8 cellular contexts compared by ENCODE assay signal in the genomic region with DNA sequence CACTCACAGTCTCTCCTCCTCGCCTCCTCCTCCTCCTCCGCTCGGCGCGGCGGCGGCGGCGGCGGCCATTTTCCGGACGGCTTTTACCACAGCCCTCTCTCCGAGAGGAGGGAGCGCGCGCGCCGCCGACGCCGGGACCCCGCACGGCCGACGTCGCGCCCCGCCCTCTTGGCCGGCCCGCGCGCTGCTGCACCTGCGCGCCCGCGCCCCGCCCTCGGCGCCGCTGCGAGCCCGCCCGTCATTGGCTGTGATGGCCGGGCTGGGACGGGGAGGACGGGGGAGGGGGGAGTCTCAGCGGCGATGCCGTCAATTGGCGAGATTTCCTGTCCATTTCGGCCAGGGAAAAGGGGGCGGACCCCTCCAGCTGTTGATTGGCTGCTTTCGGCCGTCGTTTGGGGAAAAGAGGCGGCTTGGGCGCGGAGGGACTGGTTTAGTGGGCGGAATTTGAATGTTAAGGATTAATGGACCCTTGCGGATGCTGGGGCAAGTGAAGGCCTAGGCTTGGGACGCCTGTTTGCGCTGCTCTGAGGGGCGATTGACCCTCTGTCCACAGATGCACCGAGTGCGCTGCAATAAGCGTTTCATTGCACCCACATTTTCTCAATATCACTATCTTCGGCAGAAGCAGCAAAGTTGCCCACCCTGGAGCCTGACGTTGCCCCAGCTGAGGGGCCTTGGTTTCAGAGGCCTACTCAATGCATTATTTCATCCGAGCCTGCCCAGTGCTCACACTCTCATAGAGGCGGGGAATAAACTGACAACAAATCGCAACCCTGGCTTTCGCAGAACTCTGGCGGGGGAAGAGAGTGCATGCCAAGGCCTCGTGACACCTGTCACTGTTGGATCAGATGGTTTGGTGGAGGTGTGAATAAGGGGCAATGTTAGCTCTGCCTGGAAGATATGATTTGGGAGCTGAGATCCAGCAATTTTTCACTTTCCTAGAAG. TPM values are rescaled to one million over a fixed set of nuclear protein-coding genes. Genes with fewer than 3 reads are reported as not detected.
DNase-seq lines count a peak whose midpoint lies in the region; ATAC-seq and TF ChIP-seq lines count a peak whose summit lies in the region.

TSS of gene MECP2 (minus strand) at position 121 of the 945 bp plus-strand sequence.

- peak; percentile 86 for ATAC-seq in HG02763 (IDR thresholded peaks at IDR 0.05; ENCODE audit: unreplicated experiment)

- peak within 1 kb of the TSS; percentile 84 for H3K18ac ChIP-seq in trophoblast cell (ENCODE audit: low read length)

- peak within 1 kb of the TSS; percentile 84 for H3K4me3 ChIP-seq in GM12865 (ENCODE audit: low read depth, low read length)
- peak within 1 kb of the TSS; percentile 89 for H3K4me3 ChIP-seq in adipocyte (ENCODE audit: low read length)
- H3K4me3 ChIP-seq in trophoblast cell (ENCODE audit: low read depth, low read length), result peak within 1 kb of the TSS; percentile 91
- peak within 1 kb of the TSS; percentile 49 to 82 (median 66) for H3K4me3 ChIP-seq in tibial nerve

- no peak within 1 kb of the TSS for H3K23ac ChIP-seq in trophoblast cell (ENCODE audit: low read length)

- peaks cover 6% of the 10 kb centered on the region for H3K79me1 ChIP-seq in trophoblast cell (ENCODE audit: low read length)

- peak within 1 kb of the TSS; percentile 82 for H4K8ac ChIP-seq in trophoblast cell (ENCODE audit: low read depth, low read length)

- peaks cover 6% of the 10 kb centered on the region for H3K79me2 ChIP-seq in trophoblast cell (ENCODE audit: control insufficient read depth, insufficient read depth, low read length, poor library complexity)

- peak within 1 kb of the TSS; percentile 96 for H2AK5ac ChIP-seq in trophoblast cell (ENCODE audit: low read length)

- peak within 1 kb of the TSS; percentile 31 for H2BK12ac ChIP-seq in trophoblast cell (ENCODE audit: low read length)

- TF ChIP-seq CTCF in GM12865 (IDR thresholded peaks at IDR 0.05; ENCODE audit: insufficient read depth, low read depth, low read length, missing control alignments), result no peak
- no peak for TF ChIP-seq CTCF in tibial nerve (IDR thresholded peaks at IDR 0.05)

- H3K4me1 ChIP-seq in adipocyte (ENCODE audit: control insufficient read depth, insufficient read depth, low read length), result peaks cover 17% of the 10 kb centered on the region
- H3K4me1 ChIP-seq in trophoblast cell (ENCODE audit: control insufficient read depth in 1 of 2, insufficient read depth in 2 of 2, low read length in 2 of 2), result peaks cover 0 to 22% of the 10 kb centered on the region in 2 experiments
- peaks cover 0 to 30% (median 9%) of the 10 kb centered on the region in 4 donors for H3K4me1 ChIP-seq in tibial nerve

- WGBS in trophoblast cell (ENCODE audit: extremely low coverage, insufficient coverage, insufficient read length), result no CpG with 5 or more reads among the region's 74 CpGs
- 24 to 48% methylated on average over 14 to 25 of the region's 74 CpGs for WGBS in tibial nerve, 2 donors

- DNase-seq in GM12865 (ENCODE audit: low read depth) (peak; percentile 95), NCI-H1417 treated with DMSO at 0.1 percent for 48 hours (lab: John Stamatoyannopoulos, UW) (peak; percentile 83), T follicular helper cell (ENCODE audit: low read depth) (peak; percentile 73), adipocyte (ENCODE audit: low read depth) (peak; percentile 93), cardiac septum (ENCODE audit: low spot score) (peak; percentile 96), trophoblast cell (peak; percentile 81 to 87), tibial nerve (ENCODE audit: low spot score in 2 of 2) (peak; percentile 81 to 84)

- TF ChIP-seq POLR2A in tibial nerve (IDR thresholded peaks at IDR 0.05), result peak; percentile 31 to 53

- peak within 1 kb of the TSS; percentile 75 for H4K12ac ChIP-seq in trophoblast cell (ENCODE audit: low read depth, low read length)

- peak within 1 kb of the TSS; percentile 90 for H4K91ac ChIP-seq in trophoblast cell (ENCODE audit: low read depth, low read length)

- H2AFZ ChIP-seq in trophoblast cell (ENCODE audit: insufficient read depth, low read length, poor library complexity), result peak within 1 kb of the TSS; percentile 93

- H3K4ac ChIP-seq in trophoblast cell (ENCODE audit: low read depth, low read length), result peak within 1 kb of the TSS; percentile 97

- intact Hi-C loops in cardiac septum (cut with DNase I), result loop anchor here (5.0 kb wide), 1 partner anchor 76 kb away; no protein-coding TSS in a partner anchor

- H3K27ac ChIP-seq in trophoblast cell (ENCODE audit: low read depth, low read length), result peak within 1 kb of the TSS; percentile 78
- H3K27ac ChIP-seq in tibial nerve, result peak within 1 kb of the TSS; percentile 95 to 98 (median 97)

- H3K9ac ChIP-seq in adipocyte (ENCODE audit: low read length) (peak within 1 kb of the TSS; percentile 88), trophoblast cell (ENCODE audit: low read length) (peak within 1 kb of the TSS; percentile 83)

- peak within 1 kb of the TSS; percentile 66 for H2BK120ac ChIP-seq in trophoblast cell (ENCODE audit: insufficient read depth, low read length, poor library complexity)

- no peaks in the 10 kb centered on the region for H3K9me3 ChIP-seq in adipocyte (ENCODE audit: control insufficient read depth, low read length)
- no peaks in the 10 kb centered on the region for H3K9me3 ChIP-seq in trophoblast cell (ENCODE audit: insufficient read depth, low read depth, low read length)
- H3K9me3 ChIP-seq in tibial nerve, result no peaks in the 10 kb centered on the region

- H3K4me2 ChIP-seq in trophoblast cell (ENCODE audit: low read length), result peak within 1 kb of the TSS; percentile 98

- H2BK5ac ChIP-seq in trophoblast cell (ENCODE audit: low read depth, low read length, poor library complexity), result peak within 1 kb of the TSS; percentile 68

- peak within 1 kb of the TSS; percentile 92 for H3K14ac ChIP-seq in trophoblast cell (ENCODE audit: low read length)

- no peaks in the 10 kb centered on the region for H3K36me3 ChIP-seq in adipocyte (ENCODE audit: control insufficient read depth, insufficient read depth, low read length, severe bottlenecking)
- H3K36me3 ChIP-seq in trophoblast cell (ENCODE audit: control insufficient read depth in 1 of 2, insufficient read depth in 2 of 2, low read length in 2 of 2), result no peaks in the 10 kb centered on the region
- no peaks in the 10 kb centered on the region for H3K36me3 ChIP-seq in tibial nerve

- H3K27me3 ChIP-seq in adipocyte (replicated peaks; ENCODE audit: control insufficient read depth, insufficient read depth, low read length) (peaks cover 14% of the 10 kb centered on the region), trophoblast cell (ENCODE audit: insufficient read depth, low read length) (no peaks in the 10 kb centered on the region), tibial nerve (no peaks in the 10 kb centered on the region)

- TF ChIP-seq EP300 in tibial nerve (IDR thresholded peaks at IDR 0.05), result peak in 1 of 2 donors; percentile 65

RNA-seq across cellular contexts. Expression of gene MECP2, which starts in this region (rescaled TPM):
- total RNA-seq in cardiac septum, result 37.6 TPM
- 13.4 and 13.5 TPM in 2 replicates for polyA plus RNA-seq in trophoblast cell (2013)
- 10 to 100 TPM; 71.6 to 96.5 (median 83.1) TPM for total RNA-seq in tibial nerve

Comparison
In these comparisons a context has a peak if more than half of its experiments do, and no peak if none do; other contexts are left out.
1. Peak in every context shown above with its lines: DNase-seq, ATAC-seq, H3K4me3 ChIP-seq and H3K27ac ChIP-seq.